1 cellular context compared by ENCODE assay signal in genomic region chr5:60960591-60960990, GRCh38.
A peak's percentile ranks its signal among the peaks of the same experiment; 100 is the strongest.
TF ChIP-seq lines count a peak whose summit lies in the region.

No MANE protein-coding gene starts in this region.

TF ChIP-seq in K562, 482 proteins besides CTCF, POLR2A, EP300 and RAD21:
- TF ChIP-seq FOXK2 (conservative IDR thresholded peaks at IDR 0.05 in 1 of 2, IDR thresholded peaks at IDR 0.05 in 1 of 2; ENCODE audit: low read depth in 2 of 2) (0 out of 4 replicates have a peak, but pooled peaks of 1 of the 2 experiments have one; percentile 24), MCM2 (IDR thresholded peaks at IDR 0.05; ENCODE audit: low read depth) (no peak), ZNF384 (IDR thresholded peaks at IDR 0.05; ENCODE audit: low read depth, low read length) (peak; percentile 57), DEAF1 (CRISPR knock-in tag; IDR thresholded peaks at IDR 0.05) (peak; percentile 41; the same call in 1 of the 2 replicates)
